ENCODE assay signal across 22 cellular contexts in the genomic region with DNA sequence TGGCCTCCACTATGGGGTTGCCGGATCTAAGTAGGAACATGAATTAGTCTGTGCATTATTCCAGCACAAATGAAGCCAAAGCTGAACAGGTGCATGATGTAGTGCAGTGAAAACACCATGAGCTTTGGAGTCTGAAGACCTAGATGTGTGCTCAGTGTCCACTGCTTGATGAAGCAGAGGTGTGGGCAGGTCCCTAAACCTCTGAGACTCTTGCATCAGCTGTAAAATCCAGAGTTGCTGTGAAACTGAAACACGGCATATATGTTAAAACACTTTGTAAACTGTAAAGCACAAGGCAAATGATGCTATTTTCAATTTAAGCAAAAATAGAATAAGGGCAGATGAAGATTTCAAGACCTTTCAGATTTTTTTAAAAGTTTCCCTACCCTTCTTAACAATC.
A peak's percentile ranks its signal among the peaks of the same experiment; 100 is the strongest.
DNase-seq lines count a peak whose midpoint lies in the region; ATAC-seq, FAIRE-seq and TF ChIP-seq lines count a peak whose summit lies in the region.
"Had no signal": no experiment of that assay in that cellular context is flagged by ENCODE, and none has a peak within 500 bp of the region (broad histone marks: within the 10 kb centered on the region; RNA-seq: fewer than 3 reads in every experiment).

No MANE protein-coding gene starts in this region.

- peak; percentile 59 for FAIRE-seq in GM19239 (lab: Jason Lieb, UNC)
- FAIRE-seq: A204.1 had no signal

- H3K4me1 ChIP-seq in DOHH2 (ENCODE audit: control insufficient read depth, low read length): peaks cover 95% of the 10 kb centered on the region
- H3K4me1 ChIP-seq in CD8-positive, alpha-beta memory T cell (ENCODE audit: insufficient read depth, low read length): no peaks in the 10 kb centered on the region
- H3K4me1 ChIP-seq: adrenal gland, upper lobe of right lung had no signal

- CTCF ChIA-PET in CD8-positive, alpha-beta memory T cell (lab: Charles Lee): no interaction called here

- no peak overlapping the region for H3K27ac Mint-ChIP-seq in CD8-positive, alpha-beta memory T cell
- H3K27ac Mint-ChIP-seq: activated T-helper 17 cell treated with anti-CD3 and anti-CD28 coated beads, Interleukin-2, amount 50 U/mL, for 72 hours; CD14-positive monocyte; progenitor cell of endocrine pancreas had no signal

- no peaks in the 10 kb centered on the region for H3K4me1 Mint-ChIP-seq in CD8-positive, alpha-beta memory T cell
- H3K4me1 Mint-ChIP-seq: activated T-helper 17 cell treated with anti-CD3 and anti-CD28 coated beads, Interleukin-2, amount 50 U/mL, for 72 hours; CD14-positive monocyte had no signal

- no peaks in the 10 kb centered on the region for H3K9me2 ChIP-seq in DOHH2 (replicated peaks; ENCODE audit: control insufficient read depth, low read length)

- peaks cover 31% of the 10 kb centered on the region for H3F3A ChIP-seq in DOHH2 (ENCODE audit: control insufficient read depth, insufficient read depth)

- peak overlapping the region; percentile 79 for H3K4me2 ChIP-seq in DOHH2 (ENCODE audit: low read length)

- ATAC-seq in GM21825 (IDR thresholded peaks at IDR 0.05; ENCODE audit: unreplicated experiment): peak; percentile 70
- peak; percentile 51 for ATAC-seq in HG03159 (IDR thresholded peaks at IDR 0.05; ENCODE audit: unreplicated experiment)
- ATAC-seq: activated T-helper 17 cell treated with anti-CD3 and anti-CD28 coated beads, Interleukin-2, amount 50 U/mL, for 72 hours; Right ventricle myocardium inferior; upper lobe of right lung had no signal

- H3K27ac ChIP-seq in DOHH2 (ENCODE audit: low read depth, low read length): peak overlapping the region; percentile 83
- H3K27ac ChIP-seq in CD8-positive, alpha-beta memory T cell (ENCODE audit: low read depth, low read length): no peak overlapping the region
- H3K27ac ChIP-seq: adrenal gland, HL-60, upper lobe of right lung had no signal

- DNase-seq in GM19239 (ENCODE audit: insufficient read length, low spot score) (no peak), hepatic stellate cell (ENCODE audit: low spot score) (no peak), NOMO-1 (lab: John Stamatoyannopoulos, UW; ENCODE audit: unreplicated experiment in 2 of 2) (no peak), KG1 (lab: John Stamatoyannopoulos, UW) (no peak)
- no peak for DNase-seq in CD8-positive, alpha-beta memory T cell
- DNase-seq: activated CD8-positive, alpha-beta memory T cell treated with anti-CD3 and anti-CD28 coated beads for 24 hours; adrenal gland; KBM-7; NCI-H1105 treated with DMSO at 0.1 percent for 48 hours; NCI-H345; stimulated activated naive CD4-positive, alpha-beta T cell treated with Interleukin-2 at 50 U/mL for 16 hours; T-helper 1 cell; upper lobe of right lung had no signal

- peak overlapping the region; percentile 56 for H3K4me3 ChIP-seq in DOHH2 (ENCODE audit: low read length)
- no peak overlapping the region for H3K4me3 ChIP-seq in CD8-positive, alpha-beta memory T cell (ENCODE audit: low read length)
- H3K4me3 ChIP-seq: adrenal gland, upper lobe of right lung had no signal

- H3K9me3 ChIP-seq in DOHH2 (ENCODE audit: control insufficient read depth, insufficient read depth, low read length): no peaks in the 10 kb centered on the region
- no peaks in the 10 kb centered on the region for H3K9me3 ChIP-seq in CD8-positive, alpha-beta memory T cell (ENCODE audit: low read length)
- H3K9me3 ChIP-seq: adrenal gland, upper lobe of right lung had no signal

- POLR2A ChIA-PET in CD8-positive, alpha-beta memory T cell (lab: Charles Lee): no interaction called here

- no peaks in the 10 kb centered on the region for H3K27me3 ChIP-seq in DOHH2 (ENCODE audit: control insufficient read depth, low read length)
- H3K27me3 ChIP-seq in CD8-positive, alpha-beta memory T cell (ENCODE audit: insufficient read depth, low read length, poor library complexity, severe bottlenecking): no peaks in the 10 kb centered on the region
- H3K27me3 ChIP-seq: adrenal gland, upper lobe of right lung had no signal

- no peaks in the 10 kb centered on the region; the same call in 1 of the 2 replicates for H3K36me3 ChIP-seq in DOHH2 (ENCODE audit: control insufficient read depth, low read length)
- H3K36me3 ChIP-seq in CD8-positive, alpha-beta memory T cell (ENCODE audit: insufficient read depth, low read length): no peaks in the 10 kb centered on the region
- H3K36me3 ChIP-seq: adrenal gland, upper lobe of right lung had no signal

- H3K36me3 Mint-ChIP-seq in CD8-positive, alpha-beta memory T cell: no peaks in the 10 kb centered on the region
- H3K36me3 Mint-ChIP-seq: CD14-positive monocyte had no signal

- no peaks in the 10 kb centered on the region for H3K9me3 Mint-ChIP-seq in CD8-positive, alpha-beta memory T cell
- H3K9me3 Mint-ChIP-seq: activated T-helper 17 cell treated with anti-CD3 and anti-CD28 coated beads, Interleukin-2, amount 50 U/mL, for 72 hours had no signal

- H3K79me2 ChIP-seq in DOHH2 (ENCODE audit: control insufficient read depth, low read length): no peaks in the 10 kb centered on the region

- peaks cover 0 to 3% of the 10 kb centered on the region in 2 donors for H3K27me3 Mint-ChIP-seq in CD8-positive, alpha-beta memory T cell
- H3K27me3 Mint-ChIP-seq: progenitor cell of endocrine pancreas had no signal

- H4K20me1 ChIP-seq in DOHH2 (ENCODE audit: control insufficient read depth, insufficient read depth, low read depth, low read length): no peaks in the 10 kb centered on the region

- no peak overlapping the region for H3K4me3 Mint-ChIP-seq in CD8-positive, alpha-beta memory T cell
- H3K4me3 Mint-ChIP-seq: activated T-helper 17 cell treated with anti-CD3 and anti-CD28 coated beads, Interleukin-2, amount 50 U/mL, for 72 hours; CD14-positive monocyte had no signal

- no peak for TF ChIP-seq CTCF in DOHH2 (IDR thresholded peaks at IDR 0.05; ENCODE audit: low read depth, low read length, poor library complexity, severe bottlenecking)
